2 cellular contexts compared by ENCODE assay signal in the genomic region with DNA sequence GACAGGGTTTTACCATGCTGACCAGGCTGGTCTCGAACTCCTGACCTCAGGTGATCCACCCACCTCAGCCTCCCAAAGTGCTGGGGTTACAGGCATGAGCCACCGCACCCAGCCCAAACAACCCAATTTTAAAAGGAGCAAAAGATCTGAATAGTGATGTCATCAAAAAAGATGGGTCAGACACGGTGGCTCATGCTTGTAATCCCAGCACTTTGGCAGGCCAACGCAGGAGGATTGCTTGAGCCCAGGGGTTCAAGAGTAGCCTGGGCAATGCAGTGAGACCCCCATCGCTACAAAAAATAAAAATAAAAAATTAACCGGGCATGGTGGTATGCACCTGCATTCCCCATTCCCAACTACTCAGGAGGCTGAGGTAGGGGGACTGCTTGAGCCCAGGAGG.
A peak's percentile ranks its signal among the peaks of the same experiment; 100 is the strongest.
TF ChIP-seq lines count a peak whose summit lies in the region.

No MANE protein-coding gene starts in this region.

TF ChIP-seq in HepG2, 621 proteins besides CTCF, POLR2A, EP300 and RAD21:
- TF ChIP-seq CREB1 (IDR thresholded peaks at IDR 0.05) (peak; percentile 68), CREB1 (CRISPR knock-in tag; IDR thresholded peaks at IDR 0.05) (no peak), ATF7 (IDR thresholded peaks at IDR 0.05) (peak; percentile 87), ATF7 (CRISPR knock-in tag; IDR thresholded peaks at IDR 0.05) (no peak), HDAC6 (IDR thresholded peaks at IDR 0.05; ENCODE audit: low read depth, low read length) (no peak)

TF ChIP-seq in H1, 55 proteins besides CTCF, POLR2A, EP300 and RAD21:
- TF ChIP-seq CREB1 (IDR thresholded peaks at IDR 0.05), result no peak
- TF ChIP-seq NRF1 (IDR thresholded peaks at IDR 0.05; ENCODE audit: low read depth, low read length), result no peak
- TF ChIP-seq, protein P1, sequence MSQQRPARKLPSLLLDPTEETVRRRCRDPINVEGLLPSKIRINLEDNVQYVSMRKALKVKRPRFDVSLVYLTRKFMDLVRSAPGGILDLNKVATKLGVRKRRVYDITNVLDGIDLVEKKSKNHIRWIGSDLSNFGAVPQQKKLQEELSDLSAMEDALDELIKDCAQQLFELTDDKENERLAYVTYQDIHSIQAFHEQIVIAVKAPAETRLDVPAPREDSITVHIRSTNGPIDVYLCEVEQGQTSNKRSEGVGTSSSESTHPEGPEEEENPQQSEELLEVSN (IDR thresholded peaks at IDR 0.05), result no peak
- TF ChIP-seq CBX5 (IDR thresholded peaks at IDR 0.05; ENCODE audit: low read depth, low read length), result no peak
